In the genomic region with DNA sequence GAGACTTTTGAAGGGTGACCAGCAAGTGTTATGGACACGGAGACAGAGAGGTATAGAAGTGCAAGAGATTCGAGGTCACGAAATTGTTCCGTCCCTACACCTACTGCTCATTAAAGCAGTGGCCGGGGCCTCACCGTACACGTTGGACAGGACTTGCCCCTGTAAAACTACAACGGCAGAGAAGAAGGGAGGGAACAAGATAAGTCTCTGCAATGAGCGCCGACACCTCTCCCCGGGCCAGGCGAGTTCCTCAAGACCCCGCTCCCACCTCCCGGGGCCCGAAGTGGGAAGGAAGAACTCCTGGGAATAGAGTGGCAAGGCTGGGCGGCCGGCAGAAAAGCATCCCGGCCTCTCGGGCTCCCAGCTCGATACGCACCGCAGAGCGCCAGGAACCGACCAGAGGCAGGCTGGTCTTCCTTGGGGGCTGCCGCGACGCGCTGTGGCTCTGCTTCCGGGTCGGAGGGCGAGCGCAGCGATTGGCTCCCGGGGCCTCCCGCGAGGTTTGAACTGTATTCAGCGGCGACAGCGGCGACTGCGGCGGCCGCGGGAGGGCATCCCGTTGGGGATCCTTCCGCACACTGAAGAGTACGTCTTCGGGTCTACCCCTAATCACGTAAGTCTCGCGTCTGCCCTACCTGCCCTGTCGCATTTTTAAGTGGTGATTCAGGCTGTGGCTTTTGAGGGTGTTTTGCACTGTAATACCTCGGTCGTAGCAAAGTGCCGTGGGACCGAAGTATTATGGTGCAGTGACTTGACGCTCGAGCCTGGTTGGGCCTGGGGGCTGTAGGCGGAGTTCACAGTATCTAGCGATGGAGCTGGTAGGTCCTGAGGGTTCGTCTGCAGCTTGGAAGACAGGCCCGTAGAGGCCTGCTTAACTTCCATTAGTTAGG, we compare ENCODE assay signal across 1 cellular context.
TF ChIP-seq lines count a peak whose summit lies in the region.

A gene with protein sequence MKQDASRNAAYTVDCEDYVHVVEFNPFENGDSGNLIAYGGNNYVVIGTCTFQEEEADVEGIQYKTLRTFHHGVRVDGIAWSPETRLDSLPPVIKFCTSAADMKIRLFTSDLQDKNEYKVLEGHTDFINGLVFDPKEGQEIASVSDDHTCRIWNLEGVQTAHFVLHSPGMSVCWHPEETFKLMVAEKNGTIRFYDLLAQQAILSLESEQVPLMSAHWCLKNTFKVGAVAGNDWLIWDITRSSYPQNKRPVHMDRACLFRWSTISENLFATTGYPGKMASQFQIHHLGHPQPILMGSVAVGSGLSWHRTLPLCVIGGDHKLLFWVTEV (minus strand): TSS at position 441 of the 890 bp plus-strand sequence. CDS start 1,596 bp downstream, outside the sequence.
A gene with protein sequence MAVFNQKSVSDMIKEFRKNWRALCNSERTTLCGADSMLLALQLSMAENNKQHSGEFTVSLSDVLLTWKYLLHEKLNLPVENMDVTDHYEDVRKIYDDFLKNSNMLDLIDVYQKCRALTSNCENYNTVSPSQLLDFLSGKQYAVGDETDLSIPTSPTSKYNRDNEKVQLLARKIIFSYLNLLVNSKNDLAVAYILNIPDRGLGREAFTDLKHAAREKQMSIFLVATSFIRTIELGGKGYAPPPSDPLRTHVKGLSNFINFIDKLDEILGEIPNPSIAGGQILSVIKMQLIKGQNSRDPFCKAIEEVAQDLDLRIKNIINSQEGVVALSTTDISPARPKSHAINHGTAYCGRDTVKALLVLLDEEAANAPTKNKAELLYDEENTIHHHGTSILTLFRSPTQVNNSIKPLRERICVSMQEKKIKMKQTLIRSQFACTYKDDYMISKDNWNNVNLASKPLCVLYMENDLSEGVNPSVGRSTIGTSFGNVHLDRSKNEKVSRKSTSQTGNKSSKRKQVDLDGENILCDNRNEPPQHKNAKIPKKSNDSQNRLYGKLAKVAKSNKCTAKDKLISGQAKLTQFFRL (plus strand): TSS at position 510 of the 890 bp plus-strand sequence. CDS start 3,706 bp downstream, outside the sequence.

TF ChIP-seq in K562, 482 proteins besides CTCF, POLR2A, EP300 and RAD21 (continued from another document and continues in another):
- TF ChIP-seq FOXK2 (conservative IDR thresholded peaks at IDR 0.05 in 1 of 2, IDR thresholded peaks at IDR 0.05 in 1 of 2; ENCODE audit: low read depth in 2 of 2) (peak in 1 of 2 experiments; percentile 51; a peak in 1 of 4 replicates), ZBTB1 (CRISPR knock-in tag; IDR thresholded peaks at IDR 0.05; ENCODE audit: borderline replicate concordance, low read depth) (no peak; the same call in 1 of the 2 replicates), KDM2B (CRISPR knock-in tag; IDR thresholded peaks at IDR 0.05) (no peak), SMAD4 (CRISPR knock-in tag; conservative IDR thresholded peaks at IDR 0.05) (peak; percentile 69; the same call in 1 of the 2 replicates), KAT8 (IDR thresholded peaks at IDR 0.05; ENCODE audit: low read depth) (no peak), MTA2 (IDR thresholded peaks at IDR 0.05; ENCODE audit: low read depth) (peak; percentile 77), ZNF282 (CRISPR knock-in tag; IDR thresholded peaks at IDR 0.05) (no peak), ZNF3 (CRISPR knock-in tag; IDR thresholded peaks at IDR 0.05) (no peak), ZNF140 (CRISPR knock-in tag; IDR thresholded peaks at IDR 0.05) (no peak), ZNF165 (CRISPR knock-in tag; IDR thresholded peaks at IDR 0.05; ENCODE audit: borderline replicate concordance) (no peak), RAD51 (IDR thresholded peaks at IDR 0.05; ENCODE audit: borderline replicate concordance, low read depth) (peak; percentile 12; the same call in 1 of the 2 replicates), NFE2 (IDR thresholded peaks at IDR 0.05; ENCODE audit: low read depth) (peak; percentile 57; the same call in 1 of the 2 replicates), SLC30A9 (CRISPR knock-in tag; IDR thresholded peaks at IDR 0.05) (no peak), MIER1 (IDR thresholded peaks at IDR 0.05; ENCODE audit: low read depth) (no peak), ZKSCAN8 (CRISPR knock-in tag; IDR thresholded peaks at IDR 0.05) (no peak), TAF7 (tag; IDR thresholded peaks at IDR 0.05) (peak; percentile 70), BCOR (IDR thresholded peaks at IDR 0.05) (peak; percentile 69), HOXB6 (CRISPR knock-in tag; IDR thresholded peaks at IDR 0.05; ENCODE audit: borderline replicate concordance) (no peak), ZNF24 (IDR thresholded peaks at IDR 0.05) (peak; percentile 62; the same call in 1 of the 2 replicates), MXI1 (IDR thresholded peaks at IDR 0.05; ENCODE audit: low read depth, low read length) (peak; percentile 66), RBBP5 (IDR thresholded peaks at IDR 0.05; ENCODE audit: borderline replicate concordance, insufficient read depth, low read length, poor library complexity, severe bottlenecking) (peak; percentile 99), ZC3H8 (IDR thresholded peaks at IDR 0.05) (no peak), POLR2AphosphoS2 (IDR thresholded peaks at IDR 0.05; ENCODE audit: low read length) (peak; percentile 66; the same call in 1 of the 2 replicates), PML (IDR thresholded peaks at IDR 0.05; ENCODE audit: low read length) (peak; percentile 63), TEAD4 (IDR thresholded peaks at IDR 0.05; ENCODE audit: low read length) (no peak), TEAD4 (CRISPR knock-in tag; IDR thresholded peaks at IDR 0.05; ENCODE audit: borderline replicate concordance) (no peak), SMARCA5 (IDR thresholded peaks at IDR 0.05) (peak; percentile 56; the same call in 1 of the 2 replicates), HEY1 (CRISPR knock-in tag; IDR thresholded peaks at IDR 0.05; ENCODE audit: borderline replicate concordance) (no peak), COPS2 (conservative IDR thresholded peaks at IDR 0.05) (no peak), FOXK1 (CRISPR knock-in tag; IDR thresholded peaks at IDR 0.05; ENCODE audit: borderline replicate concordance) (0 out of 2 replicates have a peak, but pooled peaks have one; percentile 60), ZNF23 (CRISPR knock-in tag; IDR thresholded peaks at IDR 0.05) (no peak), ADNP (tag; IDR thresholded peaks at IDR 0.05) (no peak), CEBPG (CRISPR knock-in tag; IDR thresholded peaks at IDR 0.05) (0 out of 2 replicates have a peak, but pooled peaks have one; percentile 10), CEBPG (tag; conservative IDR thresholded peaks at IDR 0.05 in 1 of 2, IDR thresholded peaks at IDR 0.05 in 1 of 2) (no peak), ARNT (IDR thresholded peaks at IDR 0.05) (no peak), TCF7 (IDR thresholded peaks at IDR 0.05; ENCODE audit: borderline replicate concordance) (no peak), ZNF408 (CRISPR knock-in tag; IDR thresholded peaks at IDR 0.05; ENCODE audit: low read depth) (no peak), XRCC3 (IDR thresholded peaks at IDR 0.05) (no peak), NR2C1 (IDR thresholded peaks at IDR 0.05) (peak; percentile 99), NR2C1 (tag; IDR thresholded peaks at IDR 0.05) (peak; percentile 100), SAP30 (IDR thresholded peaks at IDR 0.05; ENCODE audit: borderline replicate concordance, insufficient read depth, low read depth, low read length, poor library complexity, severe bottlenecking) (peak; percentile 97), MCM7 (IDR thresholded peaks at IDR 0.05) (no peak), ZFP30 (CRISPR knock-in tag; IDR thresholded peaks at IDR 0.05; ENCODE audit: borderline replicate concordance) (no peak), PHB (CRISPR knock-in tag; IDR thresholded peaks at IDR 0.05) (no peak)
- TF ChIP-seq, protein P1, sequence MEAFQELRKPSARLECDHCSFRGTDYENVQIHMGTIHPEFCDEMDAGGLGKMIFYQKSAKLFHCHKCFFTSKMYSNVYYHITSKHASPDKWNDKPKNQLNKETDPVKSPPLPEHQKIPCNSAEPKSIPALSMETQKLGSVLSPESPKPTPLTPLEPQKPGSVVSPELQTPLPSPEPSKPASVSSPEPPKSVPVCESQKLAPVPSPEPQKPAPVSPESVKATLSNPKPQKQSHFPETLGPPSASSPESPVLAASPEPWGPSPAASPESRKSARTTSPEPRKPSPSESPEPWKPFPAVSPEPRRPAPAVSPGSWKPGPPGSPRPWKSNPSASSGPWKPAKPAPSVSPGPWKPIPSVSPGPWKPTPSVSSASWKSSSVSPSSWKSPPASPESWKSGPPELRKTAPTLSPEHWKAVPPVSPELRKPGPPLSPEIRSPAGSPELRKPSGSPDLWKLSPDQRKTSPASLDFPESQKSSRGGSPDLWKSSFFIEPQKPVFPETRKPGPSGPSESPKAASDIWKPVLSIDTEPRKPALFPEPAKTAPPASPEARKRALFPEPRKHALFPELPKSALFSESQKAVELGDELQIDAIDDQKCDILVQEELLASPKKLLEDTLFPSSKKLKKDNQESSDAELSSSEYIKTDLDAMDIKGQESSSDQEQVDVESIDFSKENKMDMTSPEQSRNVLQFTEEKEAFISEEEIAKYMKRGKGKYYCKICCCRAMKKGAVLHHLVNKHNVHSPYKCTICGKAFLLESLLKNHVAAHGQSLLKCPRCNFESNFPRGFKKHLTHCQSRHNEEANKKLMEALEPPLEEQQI (IDR thresholded peaks at IDR 0.05): peak; percentile 86
- TF ChIP-seq, protein P2, sequence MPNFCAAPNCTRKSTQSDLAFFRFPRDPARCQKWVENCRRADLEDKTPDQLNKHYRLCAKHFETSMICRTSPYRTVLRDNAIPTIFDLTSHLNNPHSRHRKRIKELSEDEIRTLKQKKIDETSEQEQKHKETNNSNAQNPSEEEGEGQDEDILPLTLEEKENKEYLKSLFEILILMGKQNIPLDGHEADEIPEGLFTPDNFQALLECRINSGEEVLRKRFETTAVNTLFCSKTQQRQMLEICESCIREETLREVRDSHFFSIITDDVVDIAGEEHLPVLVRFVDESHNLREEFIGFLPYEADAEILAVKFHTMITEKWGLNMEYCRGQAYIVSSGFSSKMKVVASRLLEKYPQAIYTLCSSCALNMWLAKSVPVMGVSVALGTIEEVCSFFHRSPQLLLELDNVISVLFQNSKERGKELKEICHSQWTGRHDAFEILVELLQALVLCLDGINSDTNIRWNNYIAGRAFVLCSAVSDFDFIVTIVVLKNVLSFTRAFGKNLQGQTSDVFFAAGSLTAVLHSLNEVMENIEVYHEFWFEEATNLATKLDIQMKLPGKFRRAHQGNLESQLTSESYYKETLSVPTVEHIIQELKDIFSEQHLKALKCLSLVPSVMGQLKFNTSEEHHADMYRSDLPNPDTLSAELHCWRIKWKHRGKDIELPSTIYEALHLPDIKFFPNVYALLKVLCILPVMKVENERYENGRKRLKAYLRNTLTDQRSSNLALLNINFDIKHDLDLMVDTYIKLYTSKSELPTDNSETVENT (CRISPR knock-in tag; IDR thresholded peaks at IDR 0.05): no peak
- TF ChIP-seq, protein P3, sequence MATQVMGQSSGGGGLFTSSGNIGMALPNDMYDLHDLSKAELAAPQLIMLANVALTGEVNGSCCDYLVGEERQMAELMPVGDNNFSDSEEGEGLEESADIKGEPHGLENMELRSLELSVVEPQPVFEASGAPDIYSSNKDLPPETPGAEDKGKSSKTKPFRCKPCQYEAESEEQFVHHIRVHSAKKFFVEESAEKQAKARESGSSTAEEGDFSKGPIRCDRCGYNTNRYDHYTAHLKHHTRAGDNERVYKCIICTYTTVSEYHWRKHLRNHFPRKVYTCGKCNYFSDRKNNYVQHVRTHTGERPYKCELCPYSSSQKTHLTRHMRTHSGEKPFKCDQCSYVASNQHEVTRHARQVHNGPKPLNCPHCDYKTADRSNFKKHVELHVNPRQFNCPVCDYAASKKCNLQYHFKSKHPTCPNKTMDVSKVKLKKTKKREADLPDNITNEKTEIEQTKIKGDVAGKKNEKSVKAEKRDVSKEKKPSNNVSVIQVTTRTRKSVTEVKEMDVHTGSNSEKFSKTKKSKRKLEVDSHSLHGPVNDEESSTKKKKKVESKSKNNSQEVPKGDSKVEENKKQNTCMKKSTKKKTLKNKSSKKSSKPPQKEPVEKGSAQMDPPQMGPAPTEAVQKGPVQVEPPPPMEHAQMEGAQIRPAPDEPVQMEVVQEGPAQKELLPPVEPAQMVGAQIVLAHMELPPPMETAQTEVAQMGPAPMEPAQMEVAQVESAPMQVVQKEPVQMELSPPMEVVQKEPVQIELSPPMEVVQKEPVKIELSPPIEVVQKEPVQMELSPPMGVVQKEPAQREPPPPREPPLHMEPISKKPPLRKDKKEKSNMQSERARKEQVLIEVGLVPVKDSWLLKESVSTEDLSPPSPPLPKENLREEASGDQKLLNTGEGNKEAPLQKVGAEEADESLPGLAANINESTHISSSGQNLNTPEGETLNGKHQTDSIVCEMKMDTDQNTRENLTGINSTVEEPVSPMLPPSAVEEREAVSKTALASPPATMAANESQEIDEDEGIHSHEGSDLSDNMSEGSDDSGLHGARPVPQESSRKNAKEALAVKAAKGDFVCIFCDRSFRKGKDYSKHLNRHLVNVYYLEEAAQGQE (CRISPR knock-in tag; IDR thresholded peaks at IDR 0.05; ENCODE audit: low read depth): 0 out of 2 replicates have a peak, but pooled peaks have one; percentile 47
- TF ChIP-seq, protein P4, sequence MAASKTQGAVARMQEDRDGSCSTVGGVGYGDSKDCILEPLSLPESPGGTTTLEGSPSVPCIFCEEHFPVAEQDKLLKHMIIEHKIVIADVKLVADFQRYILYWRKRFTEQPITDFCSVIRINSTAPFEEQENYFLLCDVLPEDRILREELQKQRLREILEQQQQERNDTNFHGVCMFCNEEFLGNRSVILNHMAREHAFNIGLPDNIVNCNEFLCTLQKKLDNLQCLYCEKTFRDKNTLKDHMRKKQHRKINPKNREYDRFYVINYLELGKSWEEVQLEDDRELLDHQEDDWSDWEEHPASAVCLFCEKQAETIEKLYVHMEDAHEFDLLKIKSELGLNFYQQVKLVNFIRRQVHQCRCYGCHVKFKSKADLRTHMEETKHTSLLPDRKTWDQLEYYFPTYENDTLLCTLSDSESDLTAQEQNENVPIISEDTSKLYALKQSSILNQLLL (CRISPR knock-in tag; IDR thresholded peaks at IDR 0.05; ENCODE audit: borderline replicate concordance): no peak
- TF ChIP-seq, protein P5, sequence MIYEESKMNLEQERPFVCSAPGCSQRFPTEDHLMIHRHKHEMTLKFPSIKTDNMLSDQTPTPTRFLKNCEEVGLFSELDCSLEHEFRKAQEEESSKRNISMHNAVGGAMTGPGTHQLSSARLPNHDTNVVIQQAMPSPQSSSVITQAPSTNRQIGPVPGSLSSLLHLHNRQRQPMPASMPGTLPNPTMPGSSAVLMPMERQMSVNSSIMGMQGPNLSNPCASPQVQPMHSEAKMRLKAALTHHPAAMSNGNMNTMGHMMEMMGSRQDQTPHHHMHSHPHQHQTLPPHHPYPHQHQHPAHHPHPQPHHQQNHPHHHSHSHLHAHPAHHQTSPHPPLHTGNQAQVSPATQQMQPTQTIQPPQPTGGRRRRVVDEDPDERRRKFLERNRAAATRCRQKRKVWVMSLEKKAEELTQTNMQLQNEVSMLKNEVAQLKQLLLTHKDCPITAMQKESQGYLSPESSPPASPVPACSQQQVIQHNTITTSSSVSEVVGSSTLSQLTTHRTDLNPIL (CRISPR knock-in tag; IDR thresholded peaks at IDR 0.05): no peak
- TF ChIP-seq, protein P6, sequence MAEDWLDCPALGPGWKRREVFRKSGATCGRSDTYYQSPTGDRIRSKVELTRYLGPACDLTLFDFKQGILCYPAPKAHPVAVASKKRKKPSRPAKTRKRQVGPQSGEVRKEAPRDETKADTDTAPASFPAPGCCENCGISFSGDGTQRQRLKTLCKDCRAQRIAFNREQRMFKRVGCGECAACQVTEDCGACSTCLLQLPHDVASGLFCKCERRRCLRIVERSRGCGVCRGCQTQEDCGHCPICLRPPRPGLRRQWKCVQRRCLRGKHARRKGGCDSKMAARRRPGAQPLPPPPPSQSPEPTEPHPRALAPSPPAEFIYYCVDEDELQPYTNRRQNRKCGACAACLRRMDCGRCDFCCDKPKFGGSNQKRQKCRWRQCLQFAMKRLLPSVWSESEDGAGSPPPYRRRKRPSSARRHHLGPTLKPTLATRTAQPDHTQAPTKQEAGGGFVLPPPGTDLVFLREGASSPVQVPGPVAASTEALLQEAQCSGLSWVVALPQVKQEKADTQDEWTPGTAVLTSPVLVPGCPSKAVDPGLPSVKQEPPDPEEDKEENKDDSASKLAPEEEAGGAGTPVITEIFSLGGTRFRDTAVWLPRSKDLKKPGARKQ (CRISPR knock-in tag; IDR thresholded peaks at IDR 0.05): no peak
